Comparison of ENCODE assay signal across 8 cellular contexts in the genomic region with DNA sequence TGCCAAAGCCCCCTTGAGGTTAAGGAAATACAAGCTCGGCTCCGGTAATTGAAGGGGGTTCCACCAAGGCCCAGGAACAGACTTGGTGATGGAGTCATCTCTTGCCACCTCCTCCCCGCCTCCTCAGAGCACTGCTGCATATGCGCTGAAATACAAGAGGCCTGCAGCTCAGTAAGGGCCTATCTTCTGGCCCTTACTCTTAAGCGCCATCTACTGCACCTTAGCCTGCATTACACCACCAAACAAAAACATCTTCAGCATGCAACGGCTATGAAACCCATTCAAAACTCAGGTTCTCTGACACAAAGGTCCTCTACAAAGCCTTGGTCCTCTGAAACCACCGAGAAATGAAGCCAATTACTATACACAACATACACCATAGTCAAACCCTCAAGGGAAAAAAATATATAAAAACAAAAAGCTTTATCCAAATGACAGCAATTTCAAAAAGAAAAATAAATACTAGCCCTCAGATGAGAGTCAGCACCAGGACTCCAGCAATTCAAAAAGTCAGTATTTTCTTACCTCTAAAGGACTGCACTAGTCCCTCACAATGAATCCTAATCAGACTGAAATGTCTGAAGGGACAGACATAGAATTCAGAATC.
A peak's percentile ranks its signal among the peaks of the same experiment; 100 is the strongest.
DNase-seq lines count a peak whose midpoint lies in the region; ATAC-seq and TF ChIP-seq lines count a peak whose summit lies in the region.

No MANE protein-coding gene starts in this region.

- H3K27ac Mint-ChIP-seq in naive thymus-derived CD8-positive, alpha-beta T cell = no peak overlapping the region

- in situ Hi-C loops in ACHN (cut with HindIII; ENCODE audit: low pct_ligation_motif_present, low pct_unique_long_range_greater_than_20kb, low sequenced_read_pairs) = loop anchor here (25.0 kb wide), 1 partner anchor 93 kb away; no protein-coding TSS in a partner anchor

- H3K4me1 ChIP-seq in tibial artery = no peaks in the 10 kb centered on the region

- H3K36me3 Mint-ChIP-seq in naive thymus-derived CD8-positive, alpha-beta T cell = peaks cover 0 to 11% (median 10%) of the 10 kb centered on the region in 3 donors

- H3K27me3 ChIP-seq in GM06990 (replicated peaks; ENCODE audit: control insufficient read depth, insufficient read depth, low read length) (no peaks in the 10 kb centered on the region; the same call in 1 of the 2 replicates), tibial artery (no peaks in the 10 kb centered on the region)

- H3K4me1 Mint-ChIP-seq in naive thymus-derived CD8-positive, alpha-beta T cell = no peaks in the 10 kb centered on the region

- POLR2A ChIA-PET in naive thymus-derived CD8-positive, alpha-beta T cell (lab: Charles Lee) = no interaction called here

- no peaks in the 10 kb centered on the region for H3K36me3 ChIP-seq in GM06990 (ENCODE audit: control insufficient read depth, insufficient read depth, low read length)
- no peaks in the 10 kb centered on the region for H3K36me3 ChIP-seq in tibial artery

- intact Hi-C loops in cardiac septum (cut with DNase I) (no loop called here), tibial artery (cut with DNase I; ENCODE audit: low total_unique reads) (no loop called here)

- no peak for ATAC-seq in naive thymus-derived CD8-positive, alpha-beta T cell

- DNase-seq in ACHN (peak; percentile 51), GM06990 (ENCODE audit: extremely low read depth, insufficient read length) (no peak), NB4 (ENCODE audit: low read depth) (peak; percentile 65), epithelial cell of proximal tubule (ENCODE audit: low read depth) (no peak), anterior cingulate cortex (lab: John Stamatoyannopoulos, UW) (no peak), cardiac septum (ENCODE audit: low spot score) (no peak), tibial artery (no peak)
- DNase-seq in naive thymus-derived CD8-positive, alpha-beta T cell = no peak

- H3K4me3 Mint-ChIP-seq in naive thymus-derived CD8-positive, alpha-beta T cell = no peak overlapping the region

- peak; percentile 73 for TF ChIP-seq CTCF in GM06990 (IDR thresholded peaks at IDR 0.05; ENCODE audit: insufficient read depth, low read length, poor library complexity, severe bottlenecking)
- TF ChIP-seq CTCF in NB4 (IDR thresholded peaks at IDR 0.05; ENCODE audit: low read depth, low read length) = peak; percentile 86
- peak; percentile 54 for TF ChIP-seq CTCF in epithelial cell of proximal tubule (conservative IDR thresholded peaks at IDR 0.05; ENCODE audit: low read depth, low read length)
- no peak for TF ChIP-seq CTCF in tibial artery (IDR thresholded peaks at IDR 0.05)

- peaks cover 12 to 40% (median 15%) of the 10 kb centered on the region in 5 donors for H3K27me3 Mint-ChIP-seq in naive thymus-derived CD8-positive, alpha-beta T cell

- H3K9me3 ChIP-seq in tibial artery = peaks cover 0 to 6% (median 0%) of the 10 kb centered on the region in 3 donors

- H3K9me3 Mint-ChIP-seq in naive thymus-derived CD8-positive, alpha-beta T cell = peaks cover 0 to 27% (median 5%) of the 10 kb centered on the region in 9 donors

- no peak overlapping the region for H3K27ac ChIP-seq in tibial artery

- TF ChIP-seq POLR2A in NB4 (IDR thresholded peaks at IDR 0.05; ENCODE audit: extremely low read depth, insufficient read length) = no peak

- H3K4me3 ChIP-seq in GM06990 (replicated peaks; ENCODE audit: low read depth, low read length) (no peak overlapping the region), NB4 (ENCODE audit: low read depth, low read length) (no peak overlapping the region), epithelial cell of proximal tubule (ENCODE audit: low read depth, low read length) (no peak overlapping the region), tibial artery (no peak overlapping the region)

Comparison
In these comparisons a context has a peak if more than half of its experiments do, and no peak if none do; other contexts are left out.
1. DNase-seq: peak in ACHN (single experiment) and NB4 (single experiment); none in GM06990 (single experiment), epithelial cell of proximal tubule (single experiment), anterior cingulate cortex (0 of 58), naive thymus-derived CD8-positive, alpha-beta T cell (0 of 10), cardiac septum (single experiment) and tibial artery (0 of 2).
2. CTCF ChIP-seq: peak in GM06990 (single experiment), NB4 (single experiment) and epithelial cell of proximal tubule (single experiment); none in tibial artery (0 of 2).